ENCODE assay signal across 14 cellular contexts in the genomic region with DNA sequence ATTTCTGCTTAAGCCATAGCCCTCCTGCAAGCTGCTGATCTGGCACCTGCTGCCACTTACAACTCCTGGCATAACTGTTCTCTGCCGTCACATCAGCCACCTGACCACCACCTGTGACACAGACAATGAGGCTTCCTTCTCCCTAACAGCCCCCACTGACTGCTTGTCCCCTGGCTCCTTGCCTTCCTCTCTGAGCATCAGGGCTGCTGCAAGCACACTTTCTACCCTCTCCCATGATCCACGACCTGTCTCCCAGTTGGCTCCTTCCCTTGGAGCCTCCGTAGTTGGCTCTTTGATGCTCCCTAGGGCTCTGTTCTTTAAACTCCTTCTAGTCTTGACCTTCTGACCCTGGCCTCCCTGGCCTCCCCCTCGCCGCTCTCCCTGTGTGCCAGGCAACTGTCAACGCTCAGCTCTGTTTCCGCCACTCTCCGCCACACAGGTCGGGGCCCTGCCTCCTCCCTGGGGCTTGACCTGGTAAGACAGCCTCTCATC.
DNase-seq lines count a peak whose midpoint lies in the region; ATAC-seq, FAIRE-seq and TF ChIP-seq lines count a peak whose summit lies in the region.
"Had no signal": no experiment of that assay in that cellular context is flagged by ENCODE, and none has a peak within 500 bp of the region (broad histone marks: within the 10 kb centered on the region; RNA-seq: fewer than 3 reads in every experiment).

No MANE protein-coding gene starts in this region.

- WGBS in H1 (ENCODE audit: extremely low coverage in 1 of 2, insufficient coverage in 1 of 2, insufficient read length in 1 of 2, insufficient replicate concordance in 2 of 2, low coverage in 1 of 2, low lambda C conversion rate in 2 of 2, missing lambda C conversion rate in 1 of 2), 2 experiments = 65% methylated on average over 9 of the region's 9 CpGs; no CpG with 5 or more reads in 1 of the 2 experiments
- 97% methylated on average over 9 of the region's 9 CpGs for WGBS in GM23248 (ENCODE audit: low coverage in 1 of 2, low lambda C conversion rate in 2 of 2, missing lambda C conversion rate in 2 of 2), 2 experiments

- no peak overlapping the region for H3K56ac ChIP-seq in H1 (replicated peaks; ENCODE audit: insufficient read length, low read depth, low read length)

- no peaks in the 10 kb centered on the region for H3K4me1 Mint-ChIP-seq in Calu3 (ENCODE audit: low read depth, unreplicated experiment)

- no peaks in the 10 kb centered on the region for H3K23me2 ChIP-seq in H1 (ENCODE audit: low read depth, low read length)

- no peak; a peak in 1 of 3 replicates for TF ChIP-seq EP300 in H1 (IDR thresholded peaks at IDR 0.05; ENCODE audit: borderline replicate concordance in 1 of 2, low read depth in 2 of 2, low read length in 2 of 2)

- H3K27ac Mint-ChIP-seq in Calu3 (ENCODE audit: unreplicated experiment) = no peak overlapping the region

- H4K20me1 ChIP-seq in H1 (replicated peaks in 1 of 2; ENCODE audit: control insufficient read depth in 1 of 2, insufficient read depth in 2 of 2, low read length in 2 of 2) (no peaks in the 10 kb centered on the region), GM23248 (ENCODE audit: insufficient read depth) (no peaks in the 10 kb centered on the region)

- no peak overlapping the region for H3K23ac ChIP-seq in H1 (ENCODE audit: insufficient read length)

- ATAC-seq in HG03045 (IDR thresholded peaks at IDR 0.05; ENCODE audit: unreplicated experiment) = no peak

- no peaks in the 10 kb centered on the region for H3K9me3 ChIP-seq in H1 (ENCODE audit: insufficient read depth in 2 of 2, low read depth in 1 of 2, low read length in 1 of 2)
- no peaks in the 10 kb centered on the region for H3K9me3 ChIP-seq in GM23248 (ENCODE audit: low read depth)
- H3K9me3 ChIP-seq: suprapubic skin had no signal

- no peak for FAIRE-seq in H1 (lab: Jason Lieb, UNC)

- H3K79me2 ChIP-seq in H1 (ENCODE audit: control insufficient read depth in 1 of 2, insufficient read depth in 2 of 2, low read length in 2 of 2) (no peaks in the 10 kb centered on the region), GM23248 (ENCODE audit: insufficient read depth) (no peaks in the 10 kb centered on the region)

- H2BK5ac ChIP-seq in H1 (ENCODE audit: low read depth, low read length) = 0 out of 2 replicates have a peak overlapping the region, but pooled peaks have one; percentile 57

- H3K27me3 ChIP-seq in H1 (replicated peaks in 1 of 4; ENCODE audit: control insufficient read depth in 3 of 4, extremely low read depth in 1 of 4, insufficient read depth in 3 of 4, low read length in 3 of 4) = 0 out of 7 replicates have a peak, but pooled peaks cover 0 to 5% (median 0%) of the 10 kb centered on the region in 4 experiments
- H3K27me3 ChIP-seq in GM23248 (replicated peaks; ENCODE audit: insufficient read depth) = no peaks in the 10 kb centered on the region
- H3K27me3 ChIP-seq: suprapubic skin had no signal

- no peak overlapping the region for H4K91ac ChIP-seq in H1 (replicated peaks; ENCODE audit: insufficient read length, low read length)

- no peak for TF ChIP-seq CTCF in H1 (IDR thresholded peaks at IDR 0.05; ENCODE audit: control extremely low read depth in 1 of 3, insufficient read depth in 1 of 3, low read depth in 1 of 3, low read length in 3 of 3)
- TF ChIP-seq CTCF in RWPE1 (conservative IDR thresholded peaks at IDR 0.05; ENCODE audit: low read depth) = no peak
- no peak for TF ChIP-seq CTCF in Calu3 (IDR thresholded peaks at IDR 0.05; ENCODE audit: unreplicated experiment)

- no peak overlapping the region for H2AFZ ChIP-seq in H1 (ENCODE audit: low read length)
- no peak overlapping the region for H2AFZ ChIP-seq in GM23248

- no peak overlapping the region for H3K9ac ChIP-seq in H1 (replicated peaks in 1 of 4; ENCODE audit: extremely low read depth in 1 of 4, low read depth in 3 of 4, low read length in 3 of 4)
- no peak overlapping the region for H3K9ac ChIP-seq in GM23248
- H3K9ac ChIP-seq: KMS-11 had no signal

- H2BK20ac ChIP-seq in H1 (ENCODE audit: low read length) = no peak overlapping the region

- TF ChIP-seq POLR2A in H1 (IDR thresholded peaks at IDR 0.05; ENCODE audit: control extremely low read depth in 1 of 2, low read depth in 2 of 2, low read length in 2 of 2) = no peak

- no peaks in the 10 kb centered on the region for H3K36me3 Mint-ChIP-seq in Calu3 (ENCODE audit: insufficient read depth, unreplicated experiment)

- H4K8ac ChIP-seq in H1 (ENCODE audit: extremely low read depth, insufficient read depth, low read length) = no peak overlapping the region

- no peaks in the 10 kb centered on the region for H3K9me2 ChIP-seq in GM23248 (ENCODE audit: insufficient read depth)

- H3K4me3 ChIP-seq in H1 (ENCODE audit: extremely low read depth in 1 of 4, insufficient read depth in 2 of 4, low read depth in 3 of 4, low read length in 4 of 4) (no peak overlapping the region; a peak in 1 of 8 replicates), GM23248 (no peak overlapping the region)
- H3K4me3 ChIP-seq: suprapubic skin had no signal

- no peak overlapping the region for H2BK120ac ChIP-seq in H1 (replicated peaks; ENCODE audit: low read depth, low read length)

- H3K4me2 ChIP-seq in H1 (ENCODE audit: insufficient read depth in 1 of 2, low read depth in 2 of 2, low read length in 2 of 2) (peak overlapping the region; percentile 19 to 48; a peak in 3 of 4 replicates), GM23248 (ENCODE audit: unreplicated experiment) (no peak overlapping the region)
- H3K4me2 ChIP-seq: KMS-11 had no signal

- H3K4me1 ChIP-seq in H1 (replicated peaks in 1 of 4; ENCODE audit: control insufficient read depth in 3 of 4, insufficient read depth in 4 of 4, low read length in 3 of 4) (peaks cover 9 to 30% (median 19%) of the 10 kb centered on the region in 4 experiments), GM23248 (ENCODE audit: insufficient read depth) (no peaks in the 10 kb centered on the region)
- H3K4me1 ChIP-seq: suprapubic skin had no signal

- H3K27me3 Mint-ChIP-seq in Calu3 (ENCODE audit: unreplicated experiment) = no peaks in the 10 kb centered on the region

- no peaks in the 10 kb centered on the region for H3K9me3 Mint-ChIP-seq in Calu3 (ENCODE audit: low read depth, unreplicated experiment)

- no peaks in the 10 kb centered on the region for H3K79me1 ChIP-seq in H1 (ENCODE audit: low read depth, low read length)

- DNase-seq in NCI-H1092 (lab: John Stamatoyannopoulos, UW) (peak; percentile 59), NCI-H2107 treated with DMSO at 0.1 percent for 48 hours (lab: John Stamatoyannopoulos, UW; ENCODE audit: unreplicated experiment) (peak; percentile 98), H1 (ENCODE audit: low read depth in 1 of 2, low spot score in 2 of 2) (no peak), pons (ENCODE audit: low spot score) (peak; percentile 33), RWPE1 (ENCODE audit: low spot score) (no peak), GM23248 (no peak), Calu3 (no peak)
- DNase-seq: foreskin fibroblast, GF-D8, NCI-H524 had no signal

- H3F3A ChIP-seq in GM23248 (ENCODE audit: insufficient read depth) = no peaks in the 10 kb centered on the region

- H3K4ac ChIP-seq in H1 (replicated peaks; ENCODE audit: insufficient read length, low read depth, low read length) = no peak overlapping the region

- in situ Hi-C loops in GM23248 (cut with MboI) = no loop called here

- H3K27ac ChIP-seq in H1 (ENCODE audit: low read depth, low read length) (no peak overlapping the region), RWPE1 (no peak overlapping the region), GM23248 (no peak overlapping the region)
- H3K27ac ChIP-seq: C4-2B, KMS-11, suprapubic skin had no signal

- H3K14ac ChIP-seq in H1 (ENCODE audit: insufficient read length) = no peak overlapping the region

- no peak overlapping the region for H3K18ac ChIP-seq in H1 (ENCODE audit: extremely low read depth, low read length)

- BruUV-seq in Calu3 (replicated peaks; lab: Mats Ljungman, UMichigan) = no TSS peak

- no peak overlapping the region for H4K5ac ChIP-seq in H1 (ENCODE audit: insufficient read length, low read depth, low read length)

- 0 out of 2 replicates have a peak overlapping the region, but pooled peaks have one; percentile 2 for H2BK12ac ChIP-seq in H1 (ENCODE audit: low read depth, low read length)

- POLR2A ChIA-PET in H1 (lab: Charles Lee; ENCODE audit: partially characterized antibody) (interaction anchor here (1.0 to 2.0 kb wide), 2 partner anchors 10 to 67 kb away, joined by 3 to 5 read pairs; no protein-coding TSS in a partner anchor), RWPE1 (lab: Yijun Ruan, JAX; ENCODE audit: low non-redundant PET) (no interaction called here)

- no peak overlapping the region for H2AK5ac ChIP-seq in H1 (ENCODE audit: low read depth, low read length)

- CTCF ChIA-PET in H1 (lab: Charles Lee; ENCODE audit: partially characterized antibody) = interaction anchor here (0.6 to 2.8 kb wide), 19 partner anchors 8 to 298 kb away, joined by 3 to 8 read pairs (median 3); no protein-coding TSS in a partner anchor
- CTCF ChIA-PET in RWPE1 (lab: Yijun Ruan, JAX) = interaction anchor here (0.6 to 0.7 kb wide), 2 partner anchors 42 to 421 kb away, joined by 3 to 4 read pairs; no protein-coding TSS in a partner anchor
- CTCF ChIA-PET in Calu3 (lab: Charles Lee) = no interaction called here

- intact Hi-C loops in Calu3 (cut with micrococcal nuclease; ENCODE audit: unreplicated experiment) = no loop called here

- no peak overlapping the region; the same call in 1 of the 2 replicates for H2BK15ac ChIP-seq in H1 (ENCODE audit: low read length)

- H3K36me3 ChIP-seq in H1 (ENCODE audit: control insufficient read depth in 2 of 4, insufficient read depth in 4 of 4, low read length in 3 of 4) (no peaks in the 10 kb centered on the region), GM23248 (ENCODE audit: low read depth) (no peaks in the 10 kb centered on the region)

- no peak for TF ChIP-seq RAD21 in H1 (IDR thresholded peaks at IDR 0.05 in 1 of 2, conservative IDR thresholded peaks at IDR 0.05 in 1 of 2; ENCODE audit: low read depth in 2 of 2, low read length in 2 of 2)

- H3K4me3 Mint-ChIP-seq in Calu3 (ENCODE audit: low read depth, unreplicated experiment) = no peak overlapping the region

TF ChIP-seq in H1, 55 proteins besides CTCF, POLR2A, EP300 and RAD21:
- TF ChIP-seq SP1 (IDR thresholded peaks at IDR 0.05; ENCODE audit: low read depth, low read length) = 0 out of 2 replicates have a peak, but pooled peaks have one; percentile 30
- TF ChIP-seq KDM4A (IDR thresholded peaks at IDR 0.05; ENCODE audit: low read depth, low read length, severe bottlenecking) = no peak
- TF ChIP-seq NANOG (IDR thresholded peaks at IDR 0.05; ENCODE audit: insufficient read depth, low read depth, low read length, poor library complexity, severe bottlenecking) = peak; percentile 71
- TF ChIP-seq, protein P1, sequence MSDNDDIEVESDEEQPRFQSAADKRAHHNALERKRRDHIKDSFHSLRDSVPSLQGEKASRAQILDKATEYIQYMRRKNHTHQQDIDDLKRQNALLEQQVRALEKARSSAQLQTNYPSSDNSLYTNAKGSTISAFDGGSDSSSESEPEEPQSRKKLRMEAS (IDR thresholded peaks at IDR 0.05) = 0 out of 2 replicates have a peak, but pooled peaks have one; percentile 32
- TF ChIP-seq TCF12 (IDR thresholded peaks at IDR 0.05; ENCODE audit: low read depth, low read length) = peak; percentile 82; the same call in 1 of the 2 replicates

Comparison
In these comparisons a context has a peak if more than half of its experiments do, and no peak if none do; other contexts are left out.
1. DNase-seq: peak in NCI-H1092 (single experiment), NCI-H2107 treated with DMSO at 0.1 percent for 48 hours (single experiment) and pons (single experiment); none in H1 (0 of 2), RWPE1 (single experiment), GM23248 (single experiment) and Calu3 (single experiment).